30 cellular contexts compared by ENCODE assay signal in the genomic region with DNA sequence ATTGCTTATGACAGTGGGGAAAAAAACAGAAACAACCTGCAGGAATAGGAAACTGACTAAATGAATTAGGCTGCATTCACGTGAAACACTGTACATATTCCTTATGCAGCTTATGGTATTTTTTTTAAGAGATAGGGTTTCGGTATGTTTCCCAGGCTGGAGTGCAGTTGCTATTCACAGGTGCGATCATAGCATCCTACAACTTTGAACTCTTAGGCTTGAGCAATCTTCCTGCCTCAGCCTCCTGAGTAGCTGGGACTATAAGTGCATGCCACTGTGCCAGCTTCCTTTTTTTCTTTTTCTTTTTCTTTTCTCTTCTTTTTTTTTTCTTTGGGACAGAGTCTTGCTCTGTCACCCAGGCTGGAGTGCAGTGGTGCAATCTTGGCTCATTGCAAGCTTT. TPM values are rescaled to one million over a fixed set of nuclear protein-coding genes. Genes with fewer than 3 reads are reported as not detected.
"Had no signal": no experiment of that assay in that cellular context is flagged by ENCODE, and none has a peak within 500 bp of the region (broad histone marks: within the 10 kb centered on the region; RNA-seq: fewer than 3 reads in every experiment).

No MANE protein-coding gene starts in this region.

- DNase-seq: activated CD4-positive, alpha-beta T cell treated with anti-CD3 and anti-CD28 coated beads, Interleukin-2, amount 10 ng/mL, durations not matched to agents 7 days and 5 days; activated CD8-positive, alpha-beta T cell treated with anti-CD3 and anti-CD28 coated beads for 36 hours; activated gamma-delta T cell treated with Interleukin-2 at 50 U/mL for 16 hours; activated naive CD4-positive, alpha-beta T cell treated with anti-CD3 and anti-CD28 coated beads, Interleukin-2, amount 50 U/mL, for 16 hours; activated T-cell treated with anti-CD3 and anti-CD28 coated beads, Interleukin-2, amount 50 U/mL, for 4 hours; central memory CD4-positive, alpha-beta T cell; endodermal cell; foreskin keratinocyte; mesendoderm; natural killer cell; occipital lobe; spleen; stimulated activated CD4-positive, alpha-beta T cell treated with anti-CD3 and anti-CD28 coated beads, Interleukin-2, amount 100 ng/mL, for 48 hours; T-helper 9 cell; WERI-Rb-1 had no signal

- H3K27me3 ChIP-seq: left lung, neural progenitor cell, right atrium auricular region had no signal

- H3K36me3 Mint-ChIP-seq: natural killer cell, neural progenitor cell had no signal

- H3K4me3 ChIP-seq: esophagus muscularis mucosa, heart right ventricle, left lung, lung, neural progenitor cell, right atrium auricular region, spleen, thoracic aorta had no signal

- H3K27ac ChIP-seq: esophagus muscularis mucosa, foreskin keratinocyte, left lung, neural progenitor cell, parathyroid adenoma, right atrium auricular region, thoracic aorta, WERI-Rb-1 had no signal

- H3K4me1 ChIP-seq: esophagus muscularis mucosa, foreskin keratinocyte, neural progenitor cell, parathyroid adenoma, right atrium auricular region had no signal

- H3K27ac Mint-ChIP-seq: activated CD4-positive, alpha-beta T cell treated with anti-CD3 and anti-CD28 coated beads, Interleukin-2, amount 10 ng/mL, durations not matched to agents 7 days and 5 days; activated CD8-positive, alpha-beta T cell treated with anti-CD3 and anti-CD28 coated beads for 36 hours; activated T-helper 17 cell treated with anti-CD3 and anti-CD28 coated beads, Interleukin-2, amount 50 U/mL, for 72 hours; endodermal cell; natural killer cell; neural progenitor cell; stimulated activated naive CD8-positive, alpha-beta T cell treated with anti-CD3 and anti-CD28 coated beads, Interleukin-15, Interleukin-2, amounts not matched to agents 100 ng/mL and 50 ng/mL, for 24 hours had no signal

- H3K9me3 ChIP-seq: esophagus muscularis mucosa, heart right ventricle, left lung, right atrium auricular region, spleen, thoracic aorta had no signal

- ATAC-seq: activated CD4-positive, CD25-positive, alpha-beta regulatory T cell treated with anti-CD3 and anti-CD28 coated beads, Interleukin-2, amount 50 U/mL, for 24 hours; activated CD8-positive, alpha-beta T cell treated with anti-CD3 and anti-CD28 coated beads for 36 hours; activated T-cell treated with anti-CD3 and anti-CD28 coated beads, Interleukin-2, amount 50 U/mL, for 4 hours; activated T-helper 17 cell treated with anti-CD3 and anti-CD28 coated beads, Interleukin-2, amount 50 U/mL, for 72 hours; foreskin keratinocyte had no signal

- H3K4me1 Mint-ChIP-seq: endodermal cell had no signal

- H3K4me3 Mint-ChIP-seq: activated CD4-positive, alpha-beta T cell treated with anti-CD3 and anti-CD28 coated beads, Interleukin-2, amount 10 ng/mL, durations not matched to agents 7 days and 5 days; activated CD8-positive, alpha-beta T cell treated with anti-CD3 and anti-CD28 coated beads for 36 hours; activated T-cell treated with anti-CD3 and anti-CD28 coated beads, Interleukin-2, amount 50 U/mL, for 4 hours; activated T-helper 17 cell treated with anti-CD3 and anti-CD28 coated beads, Interleukin-2, amount 50 U/mL, for 72 hours; endodermal cell; natural killer cell; neural progenitor cell; stimulated activated naive CD8-positive, alpha-beta T cell treated with anti-CD3 and anti-CD28 coated beads, Interleukin-15, Interleukin-2, amounts not matched to agents 100 ng/mL and 50 ng/mL, for 24 hours had no signal

- H3K27me3 Mint-ChIP-seq: activated CD8-positive, alpha-beta T cell treated with anti-CD3 and anti-CD28 coated beads for 36 hours had no signal

- H3K9me3 Mint-ChIP-seq: activated CD4-positive, alpha-beta T cell treated with anti-CD3 and anti-CD28 coated beads, Interleukin-2, amount 10 ng/mL, durations not matched to agents 7 days and 5 days; activated CD8-positive, alpha-beta T cell treated with anti-CD3 and anti-CD28 coated beads for 36 hours; activated T-cell treated with anti-CD3 and anti-CD28 coated beads, Interleukin-2, amount 50 U/mL, for 4 hours; activated T-helper 17 cell treated with anti-CD3 and anti-CD28 coated beads, Interleukin-2, amount 50 U/mL, for 72 hours; endodermal cell; natural killer cell; neural progenitor cell; stimulated activated naive CD8-positive, alpha-beta T cell treated with anti-CD3 and anti-CD28 coated beads, Interleukin-15, Interleukin-2, amounts not matched to agents 100 ng/mL and 50 ng/mL, for 24 hours had no signal

RNA-seq across cellular contexts. Expression of gene HNF1A, which starts 38.4 kb away (rescaled TPM):
- total RNA-seq: activated CD4-positive, alpha-beta T cell treated with anti-CD3 and anti-CD28 coated beads, Interleukin-2, amount 10 ng/mL, durations not matched to agents 7 days and 5 days; activated CD8-positive, alpha-beta T cell treated with anti-CD3 and anti-CD28 coated beads for 36 hours; activated T-cell treated with anti-CD3 and anti-CD28 coated beads, Interleukin-2, amount 50 U/mL, for 4 hours; activated T-helper 17 cell treated with anti-CD3 and anti-CD28 coated beads, Interleukin-2, amount 50 U/mL, for 72 hours; esophagus muscularis mucosa; foreskin keratinocyte; glomerular endothelial cell; heart right ventricle; mononuclear cell; natural killer cell; occipital lobe; pulmonary artery endothelial cell; right atrium auricular region; spleen; subcutaneous adipose tissue had no signal
- polyA plus RNA-seq: foreskin keratinocyte, spleen had no signal
